Comparison of ENCODE assay signal across 1 cellular context in genomic region chr14:100902295-100902694, GRCh38.
TF ChIP-seq lines count a peak whose summit lies in the region.

No MANE protein-coding gene starts in this region.

TF ChIP-seq in H1, 55 proteins besides CTCF, POLR2A, EP300 and RAD21 (continued from another document):
- TF ChIP-seq SIN3A (conservative IDR thresholded peaks at IDR 0.05 in 1 of 2, IDR thresholded peaks at IDR 0.05 in 1 of 2; ENCODE audit: low read depth in 1 of 2, low read length in 2 of 2) (0 out of 4 replicates have a peak, but pooled peaks of 1 of the 2 experiments have one; percentile 25), CEBPB (IDR thresholded peaks at IDR 0.05; ENCODE audit: low read depth, low read length) (no peak), SUZ12 (IDR thresholded peaks at IDR 0.05; ENCODE audit: low read length) (no peak), ASH2L (IDR thresholded peaks at IDR 0.05; ENCODE audit: low read length) (no peak), CREB1 (IDR thresholded peaks at IDR 0.05) (no peak), SP2 (IDR thresholded peaks at IDR 0.05; ENCODE audit: low read length) (no peak), ZNF274 (IDR thresholded peaks at IDR 0.05; ENCODE audit: borderline replicate concordance, extremely low read depth, low read length) (no peak), MAFK (IDR thresholded peaks at IDR 0.05; ENCODE audit: low read depth, low read length) (no peak), E2F6 (IDR thresholded peaks at IDR 0.05) (no peak), CTBP2 (IDR thresholded peaks at IDR 0.05; ENCODE audit: borderline replicate concordance, insufficient read depth, insufficient read length, low read length) (no peak), RNF2 (IDR thresholded peaks at IDR 0.05; ENCODE audit: borderline replicate concordance, low read depth, low read length, missing control alignments, poor library complexity, severe bottlenecking) (no peak), FOSL1 (IDR thresholded peaks at IDR 0.05; ENCODE audit: insufficient read depth, low read depth, low read length) (no peak), KDM5A (IDR thresholded peaks at IDR 0.05; ENCODE audit: low read length) (no peak)
- TF ChIP-seq, protein P1, sequence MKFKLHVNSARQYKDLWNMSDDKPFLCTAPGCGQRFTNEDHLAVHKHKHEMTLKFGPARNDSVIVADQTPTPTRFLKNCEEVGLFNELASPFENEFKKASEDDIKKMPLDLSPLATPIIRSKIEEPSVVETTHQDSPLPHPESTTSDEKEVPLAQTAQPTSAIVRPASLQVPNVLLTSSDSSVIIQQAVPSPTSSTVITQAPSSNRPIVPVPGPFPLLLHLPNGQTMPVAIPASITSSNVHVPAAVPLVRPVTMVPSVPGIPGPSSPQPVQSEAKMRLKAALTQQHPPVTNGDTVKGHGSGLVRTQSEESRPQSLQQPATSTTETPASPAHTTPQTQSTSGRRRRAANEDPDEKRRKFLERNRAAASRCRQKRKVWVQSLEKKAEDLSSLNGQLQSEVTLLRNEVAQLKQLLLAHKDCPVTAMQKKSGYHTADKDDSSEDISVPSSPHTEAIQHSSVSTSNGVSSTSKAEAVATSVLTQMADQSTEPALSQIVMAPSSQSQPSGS (IDR thresholded peaks at IDR 0.05; ENCODE audit: low read length), result no peak
